In the genomic region with DNA sequence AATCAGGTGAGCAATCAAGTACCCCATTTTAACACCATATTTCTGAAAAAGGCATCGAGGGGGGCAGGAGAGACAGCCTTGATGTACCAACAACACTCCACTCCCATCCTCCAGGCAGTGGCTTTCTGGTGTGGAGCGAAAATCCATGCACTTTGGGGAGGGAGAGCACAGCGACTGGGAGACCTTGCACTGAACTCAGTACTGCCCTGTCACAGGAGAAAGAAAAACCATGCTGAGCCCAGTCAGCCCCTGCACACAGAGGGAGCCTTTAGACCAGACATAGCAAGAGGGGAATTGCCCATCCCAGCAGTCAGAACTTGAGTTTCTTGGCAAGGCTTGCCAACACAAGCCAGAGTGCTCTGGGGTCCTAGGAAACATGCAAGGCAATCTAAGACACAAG, we compare ENCODE assay signal across 23 cellular contexts. TPM values are rescaled to one million over a fixed set of nuclear protein-coding genes. Genes with fewer than 3 reads are reported as not detected.
"Had no signal": no experiment of that assay in that cellular context is flagged by ENCODE, and none has a peak within 500 bp of the region (broad histone marks: within the 10 kb centered on the region; RNA-seq: fewer than 3 reads in every experiment).

No MANE protein-coding gene starts in this region.

- ATAC-seq: Panc1, PC-3 had no signal

- H3K9ac ChIP-seq: SK-N-SH had no signal

- DNase-seq: Karpas-422; KG1; MM.1S; NCI-H1092 treated with DMSO at 0.1 percent for 48 hours; NCI-H1436; NCI-H187; NCI-H2029; NCI-H2081 treated with DMSO at 0.1 percent for 48 hours; NCI-H2171; NCI-H226; NCI-H446; NCI-H510A; NCI-H524 treated with DMSO at 0.1 percent for 48 hours; NCI-H69; NCI-H774; NK-92 treated with Interleukin-12 subunit alpha and Interleukin-12 subunit beta, amount 100 ng/mL, for 24 hours; PC-3; SHP77; SK-N-SH had no signal

- H3K4me2 ChIP-seq: SK-N-SH had no signal

- H3K27ac ChIP-seq: RWPE1 had no signal

- H3K9me3 ChIP-seq: SK-N-SH had no signal

RNA-seq across cellular contexts. Expression of a gene that starts 24.8 kb away (rescaled TPM):
- total RNA-seq: HT-29, OCI-LY7, PC-3 had no signal
